Comparison of ENCODE assay signal across 24 cellular contexts in genomic region chr19:50686310-50687032, GRCh38. TPM values are rescaled to one million over a fixed set of nuclear protein-coding genes. Genes with fewer than 3 reads are reported as not detected.
"Had no signal": no experiment of that assay in that cellular context is flagged by ENCODE, and none has a peak within 500 bp of the region (broad histone marks: within the 10 kb centered on the region; RNA-seq: fewer than 3 reads in every experiment).

No MANE protein-coding gene starts in this region.

- H3K4me1 ChIP-seq: ascending aorta, colonic mucosa, sigmoid colon, thyroid gland had no signal

- H3K9me3 ChIP-seq: ascending aorta, colonic mucosa, sigmoid colon, thyroid gland had no signal

- H3K27ac Mint-ChIP-seq: activated naive CD4-positive, alpha-beta T cell treated with anti-CD3 and anti-CD28 coated beads, Interleukin-2, amount 50 U/mL, for 24 hours; activated T-cell treated with anti-CD3 and anti-CD28 coated beads, Interleukin-2, amount 50 U/mL, for 72 hours; mesothelial cell of epicardium; natural killer cell treated with Interleukin-12 subunit alpha and Interleukin-12 subunit beta and Interleukin-15 and Interleukin-18, amount 100 ng/mL, for 72 hours; stimulated activated memory B cell treated with anti-CD40 and anti-IgM and Interleukin-4, amounts not matched to agents 10 μg/mL and 1 μg/mL and 100 μg/mL, for 72 hours had no signal

- H3K9me3 Mint-ChIP-seq: activated naive CD4-positive, alpha-beta T cell treated with anti-CD3 and anti-CD28 coated beads, Interleukin-2, amount 50 U/mL, for 24 hours; activated T-cell treated with anti-CD3 and anti-CD28 coated beads, Interleukin-2, amount 50 U/mL, for 72 hours; central memory CD8-positive, alpha-beta T cell; mesothelial cell of epicardium; natural killer cell treated with Interleukin-12 subunit alpha and Interleukin-12 subunit beta and Interleukin-15 and Interleukin-18, amount 100 ng/mL, for 72 hours had no signal

- H3K36me3 ChIP-seq: ascending aorta, colonic mucosa, sigmoid colon, thyroid gland had no signal

- H3K27ac ChIP-seq: ascending aorta, colonic mucosa, sigmoid colon, thyroid gland had no signal

- H3K36me3 Mint-ChIP-seq: activated naive CD4-positive, alpha-beta T cell treated with anti-CD3 and anti-CD28 coated beads, Interleukin-2, amount 50 U/mL, for 24 hours; natural killer cell treated with Interleukin-12 subunit alpha and Interleukin-12 subunit beta and Interleukin-15 and Interleukin-18, amount 100 ng/mL, for 72 hours; stimulated activated memory B cell treated with anti-CD40 and anti-IgM and Interleukin-4, amounts not matched to agents 10 μg/mL and 1 μg/mL and 100 μg/mL, for 72 hours had no signal

- H3K27me3 ChIP-seq: ascending aorta, colonic mucosa, thyroid gland had no signal

- H3K4me3 Mint-ChIP-seq: activated naive CD4-positive, alpha-beta T cell treated with anti-CD3 and anti-CD28 coated beads, Interleukin-2, amount 50 U/mL, for 24 hours; activated T-cell treated with anti-CD3 and anti-CD28 coated beads, Interleukin-2, amount 50 U/mL, for 72 hours; central memory CD8-positive, alpha-beta T cell; mesothelial cell of epicardium; natural killer cell treated with Interleukin-12 subunit alpha and Interleukin-12 subunit beta and Interleukin-15 and Interleukin-18, amount 100 ng/mL, for 72 hours; stimulated activated memory B cell treated with anti-CD40 and anti-IgM and Interleukin-4, amounts not matched to agents 10 μg/mL and 1 μg/mL and 100 μg/mL, for 72 hours had no signal

- H3K4me1 Mint-ChIP-seq: activated naive CD4-positive, alpha-beta T cell treated with anti-CD3 and anti-CD28 coated beads, Interleukin-2, amount 50 U/mL, for 24 hours; central memory CD8-positive, alpha-beta T cell; mesothelial cell of epicardium; stimulated activated memory B cell treated with anti-CD40 and anti-IgM and Interleukin-4, amounts not matched to agents 10 μg/mL and 1 μg/mL and 100 μg/mL, for 72 hours had no signal

- H3K4me3 ChIP-seq: ascending aorta, colonic mucosa, sigmoid colon, thyroid gland had no signal

- ATAC-seq: activated CD4-positive, CD25-positive, alpha-beta regulatory T cell treated with anti-CD3 and anti-CD28 coated beads, Interleukin-2, amount 50 U/mL, for 24 hours; activated T-cell treated with anti-CD3 and anti-CD28 coated beads, Interleukin-2, amount 50 U/mL, for 72 hours; left lobe of liver; stimulated activated memory B cell treated with anti-CD40 and anti-IgM and Interleukin-4, amounts not matched to agents 10 μg/mL and 1 μg/mL and 100 μg/mL, for 72 hours had no signal

- DNase-seq: activated CD4-positive, alpha-beta T cell treated with anti-CD3 and anti-CD28 coated beads, Interleukin-2, amount 50 U/mL, for 1 hour; activated CD8-positive, alpha-beta memory T cell treated with anti-CD3 and anti-CD28 coated beads for 24 hours; activated CD8-positive, alpha-beta memory T cell treated with anti-CD3 and anti-CD28 coated beads, Interleukin-2, amount 50 U/mL, for 48 hours; activated gamma-delta T cell; activated T-cell treated with anti-CD3 and anti-CD28 coated beads, Interleukin-2, amount 50 U/mL, for 72 hours; colonic mucosa; erythroblast; foreskin melanocyte; occipital lobe; sigmoid colon; stimulated activated CD4-positive, alpha-beta T cell treated with anti-CD3 and anti-CD28 coated beads, Interleukin-4, amount 100 ng/mL, for 4 hours; T1000; thyroid gland had no signal

RNA-seq across cellular contexts. Expression of gene SHANK1, which starts 33.1 kb away (rescaled TPM):
- total RNA-seq: lung microvascular endothelial cell; natural killer cell treated with Interleukin-12 subunit alpha and Interleukin-12 subunit beta and Interleukin-15 and Interleukin-18, amount 100 ng/mL, for 72 hours; T-helper 1 cell treated with Interleukin-12 subunit alpha and Interleukin-12 subunit beta and Interleukin-4 antibody, amounts not matched to agents 30 ng/mL and 1 ng/mL, for 36 hours had no signal

RNA-seq across cellular contexts. Expression of gene CLEC11A, which starts 36.7 kb away (rescaled TPM):
- total RNA-seq: ascending aorta had no signal

RNA-seq across cellular contexts. Expression of gene C19orf81, which starts 37.2 kb away (rescaled TPM):
- total RNA-seq: ascending aorta; colonic mucosa; left lobe of liver; lung microvascular endothelial cell; natural killer cell treated with Interleukin-12 subunit alpha and Interleukin-12 subunit beta and Interleukin-15 and Interleukin-18, amount 100 ng/mL, for 72 hours; sigmoid colon; T-helper 1 cell treated with Interleukin-12 subunit alpha and Interleukin-12 subunit beta and Interleukin-4 antibody, amounts not matched to agents 30 ng/mL and 1 ng/mL, for 36 hours; urinary bladder had no signal

RNA-seq across cellular contexts. Expression of gene SYT3, which starts 46.8 kb away (rescaled TPM):
- total RNA-seq: left lobe of liver; natural killer cell treated with Interleukin-12 subunit alpha and Interleukin-12 subunit beta and Interleukin-15 and Interleukin-18, amount 100 ng/mL, for 72 hours; T-helper 1 cell treated with Interleukin-12 subunit alpha and Interleukin-12 subunit beta and Interleukin-4 antibody, amounts not matched to agents 30 ng/mL and 1 ng/mL, for 36 hours had no signal
